ENCODE assay signal across 1 cellular context in the genomic region with DNA sequence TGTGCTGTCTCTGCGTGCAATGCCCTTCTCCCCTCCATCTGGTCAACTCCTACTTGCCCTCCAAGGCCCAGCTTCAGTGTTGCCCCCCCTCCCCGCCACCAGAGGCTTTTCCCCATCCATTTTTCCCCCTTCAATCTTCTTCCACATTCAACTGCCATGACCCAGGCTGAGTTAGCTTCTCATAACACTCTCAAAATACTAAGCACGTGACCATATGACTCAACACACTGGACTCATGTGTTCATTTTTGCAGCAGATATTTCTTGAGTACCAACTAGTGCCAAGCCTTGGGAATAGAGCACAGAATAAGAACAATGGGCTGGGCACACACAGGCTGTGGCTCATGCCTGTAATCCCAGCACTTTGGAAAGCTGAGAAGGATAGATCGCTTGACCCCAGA.
TF ChIP-seq lines count a peak whose summit lies in the region.

No MANE protein-coding gene starts in this region.

TF ChIP-seq in H1, 55 proteins besides CTCF, POLR2A, EP300 and RAD21:
- TF ChIP-seq GABPA (IDR thresholded peaks at IDR 0.05; ENCODE audit: borderline replicate concordance, insufficient read depth, low read length) = no peak
- TF ChIP-seq, protein P1, sequence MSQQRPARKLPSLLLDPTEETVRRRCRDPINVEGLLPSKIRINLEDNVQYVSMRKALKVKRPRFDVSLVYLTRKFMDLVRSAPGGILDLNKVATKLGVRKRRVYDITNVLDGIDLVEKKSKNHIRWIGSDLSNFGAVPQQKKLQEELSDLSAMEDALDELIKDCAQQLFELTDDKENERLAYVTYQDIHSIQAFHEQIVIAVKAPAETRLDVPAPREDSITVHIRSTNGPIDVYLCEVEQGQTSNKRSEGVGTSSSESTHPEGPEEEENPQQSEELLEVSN (IDR thresholded peaks at IDR 0.05) = no peak
- no peak for TF ChIP-seq SP2 (IDR thresholded peaks at IDR 0.05; ENCODE audit: low read length)
- TF ChIP-seq CHD1 (IDR thresholded peaks at IDR 0.05; ENCODE audit: low read depth, low read length) = no peak
- no peak for TF ChIP-seq SRF (IDR thresholded peaks at IDR 0.05; ENCODE audit: low read depth, low read length)
- TF ChIP-seq, protein P2, sequence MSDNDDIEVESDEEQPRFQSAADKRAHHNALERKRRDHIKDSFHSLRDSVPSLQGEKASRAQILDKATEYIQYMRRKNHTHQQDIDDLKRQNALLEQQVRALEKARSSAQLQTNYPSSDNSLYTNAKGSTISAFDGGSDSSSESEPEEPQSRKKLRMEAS (IDR thresholded peaks at IDR 0.05) = no peak
- TF ChIP-seq SUZ12 (IDR thresholded peaks at IDR 0.05; ENCODE audit: low read length) = no peak
